Comparison of ENCODE assay signal across 1 cellular context in the genomic region with DNA sequence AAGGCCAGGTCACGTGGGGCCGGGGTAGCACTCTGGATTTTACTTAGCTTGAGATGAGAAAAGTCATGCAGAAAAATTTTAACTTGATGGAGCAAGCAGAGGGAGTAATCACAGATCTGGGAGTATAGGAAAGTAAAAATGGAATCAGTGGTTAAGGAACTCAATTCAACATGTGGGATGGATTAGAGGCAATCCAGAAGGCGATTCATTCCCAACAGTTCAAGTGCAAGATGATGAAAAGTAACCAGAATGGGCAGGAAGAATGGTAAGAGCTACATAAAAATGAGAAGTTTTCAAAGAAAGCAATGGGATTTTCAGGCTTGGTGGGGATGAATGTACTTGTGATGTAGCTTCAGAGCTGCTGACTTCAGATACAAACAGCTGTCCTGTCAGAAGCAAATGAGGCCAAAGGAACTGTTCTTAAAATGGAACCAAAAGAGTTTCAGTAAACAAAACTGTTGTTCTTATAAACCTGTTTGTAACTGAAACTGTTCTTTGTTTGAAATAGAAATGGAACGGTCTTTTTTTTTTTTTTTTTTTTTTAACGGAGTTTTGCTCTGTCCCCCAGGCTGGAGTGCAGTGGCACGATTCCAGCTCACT.
TF ChIP-seq lines count a peak whose summit lies in the region.

No MANE protein-coding gene starts in this region.

TF ChIP-seq in GM23338, 12 proteins besides CTCF, POLR2A, EP300 and RAD21 (continued from another document):
- TF ChIP-seq, protein P1, sequence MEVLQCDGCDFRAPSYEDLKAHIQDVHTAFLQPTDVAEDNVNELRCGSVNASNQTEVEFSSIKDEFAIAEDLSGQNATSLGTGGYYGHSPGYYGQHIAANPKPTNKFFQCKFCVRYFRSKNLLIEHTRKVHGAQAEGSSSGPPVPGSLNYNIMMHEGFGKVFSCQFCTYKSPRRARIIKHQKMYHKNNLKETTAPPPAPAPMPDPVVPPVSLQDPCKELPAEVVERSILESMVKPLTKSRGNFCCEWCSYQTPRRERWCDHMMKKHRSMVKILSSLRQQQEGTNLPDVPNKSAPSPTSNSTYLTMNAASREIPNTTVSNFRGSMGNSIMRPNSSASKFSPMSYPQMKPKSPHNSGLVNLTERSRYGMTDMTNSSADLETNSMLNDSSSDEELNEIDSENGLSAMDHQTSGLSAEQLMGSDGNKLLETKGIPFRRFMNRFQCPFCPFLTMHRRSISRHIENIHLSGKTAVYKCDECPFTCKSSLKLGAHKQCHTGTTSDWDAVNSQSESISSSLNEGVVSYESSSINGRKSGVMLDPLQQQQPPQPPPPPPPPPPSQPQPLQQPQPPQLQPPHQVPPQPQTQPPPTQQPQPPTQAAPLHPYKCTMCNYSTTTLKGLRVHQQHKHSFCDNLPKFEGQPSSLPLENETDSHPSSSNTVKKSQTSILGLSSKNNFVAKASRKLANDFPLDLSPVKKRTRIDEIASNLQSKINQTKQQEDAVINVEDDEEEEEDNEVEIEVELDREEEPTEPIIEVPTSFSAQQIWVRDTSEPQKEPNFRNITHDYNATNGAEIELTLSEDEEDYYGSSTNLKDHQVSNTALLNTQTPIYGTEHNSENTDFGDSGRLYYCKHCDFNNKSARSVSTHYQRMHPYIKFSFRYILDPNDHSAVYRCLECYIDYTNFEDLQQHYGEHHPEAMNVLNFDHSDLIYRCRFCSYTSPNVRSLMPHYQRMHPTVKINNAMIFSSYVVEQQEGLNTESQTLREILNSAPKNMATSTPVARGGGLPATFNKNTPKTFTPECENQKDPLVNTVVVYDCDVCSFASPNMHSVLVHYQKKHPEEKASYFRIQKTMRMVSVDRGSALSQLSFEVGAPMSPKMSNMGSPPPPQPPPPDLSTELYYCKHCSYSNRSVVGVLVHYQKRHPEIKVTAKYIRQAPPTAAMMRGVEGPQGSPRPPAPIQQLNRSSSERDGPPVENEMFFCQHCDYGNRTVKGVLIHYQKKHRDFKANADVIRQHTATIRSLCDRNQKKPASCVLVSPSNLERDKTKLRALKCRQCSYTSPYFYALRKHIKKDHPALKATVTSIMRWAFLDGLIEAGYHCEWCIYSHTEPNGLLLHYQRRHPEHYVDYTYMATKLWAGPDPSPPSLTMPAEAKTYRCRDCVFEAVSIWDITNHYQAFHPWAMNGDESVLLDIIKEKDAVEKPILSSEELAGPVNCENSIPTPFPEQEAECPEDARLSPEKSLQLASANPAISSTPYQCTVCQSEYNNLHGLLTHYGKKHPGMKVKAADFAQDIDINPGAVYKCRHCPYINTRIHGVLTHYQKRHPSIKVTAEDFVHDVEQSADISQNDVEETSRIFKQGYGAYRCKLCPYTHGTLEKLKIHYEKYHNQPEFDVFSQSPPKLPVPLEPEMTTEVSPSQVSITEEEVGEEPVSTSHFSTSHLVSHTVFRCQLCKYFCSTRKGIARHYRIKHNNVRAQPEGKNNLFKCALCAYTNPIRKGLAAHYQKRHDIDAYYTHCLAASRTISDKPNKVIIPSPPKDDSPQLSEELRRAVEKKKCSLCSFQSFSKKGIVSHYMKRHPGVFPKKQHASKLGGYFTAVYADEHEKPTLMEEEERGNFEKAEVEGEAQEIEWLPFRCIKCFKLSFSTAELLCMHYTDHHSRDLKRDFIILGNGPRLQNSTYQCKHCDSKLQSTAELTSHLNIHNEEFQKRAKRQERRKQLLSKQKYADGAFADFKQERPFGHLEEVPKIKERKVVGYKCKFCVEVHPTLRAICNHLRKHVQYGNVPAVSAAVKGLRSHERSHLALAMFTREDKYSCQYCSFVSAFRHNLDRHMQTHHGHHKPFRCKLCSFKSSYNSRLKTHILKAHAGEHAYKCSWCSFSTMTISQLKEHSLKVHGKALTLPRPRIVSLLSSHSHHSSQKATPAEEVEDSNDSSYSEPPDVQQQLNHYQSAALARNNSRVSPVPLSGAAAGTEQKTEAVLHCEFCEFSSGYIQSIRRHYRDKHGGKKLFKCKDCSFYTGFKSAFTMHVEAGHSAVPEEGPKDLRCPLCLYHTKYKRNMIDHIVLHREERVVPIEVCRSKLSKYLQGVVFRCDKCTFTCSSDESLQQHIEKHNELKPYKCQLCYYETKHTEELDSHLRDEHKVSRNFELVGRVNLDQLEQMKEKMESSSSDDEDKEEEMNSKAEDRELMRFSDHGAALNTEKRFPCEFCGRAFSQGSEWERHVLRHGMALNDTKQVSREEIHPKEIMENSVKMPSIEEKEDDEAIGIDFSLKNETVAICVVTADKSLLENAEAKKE (CRISPR knock-in tag; IDR thresholded peaks at IDR 0.05) = no peak
- TF ChIP-seq NANOG (IDR thresholded peaks at IDR 0.05; ENCODE audit: borderline replicate concordance) (no peak), ZNF331 (CRISPR knock-in tag; IDR thresholded peaks at IDR 0.05; ENCODE audit: low read depth) (no peak), EZH2phosphoT487 (IDR thresholded peaks at IDR 0.05; ENCODE audit: unreplicated experiment) (no peak)
- TF ChIP-seq, protein P2, sequence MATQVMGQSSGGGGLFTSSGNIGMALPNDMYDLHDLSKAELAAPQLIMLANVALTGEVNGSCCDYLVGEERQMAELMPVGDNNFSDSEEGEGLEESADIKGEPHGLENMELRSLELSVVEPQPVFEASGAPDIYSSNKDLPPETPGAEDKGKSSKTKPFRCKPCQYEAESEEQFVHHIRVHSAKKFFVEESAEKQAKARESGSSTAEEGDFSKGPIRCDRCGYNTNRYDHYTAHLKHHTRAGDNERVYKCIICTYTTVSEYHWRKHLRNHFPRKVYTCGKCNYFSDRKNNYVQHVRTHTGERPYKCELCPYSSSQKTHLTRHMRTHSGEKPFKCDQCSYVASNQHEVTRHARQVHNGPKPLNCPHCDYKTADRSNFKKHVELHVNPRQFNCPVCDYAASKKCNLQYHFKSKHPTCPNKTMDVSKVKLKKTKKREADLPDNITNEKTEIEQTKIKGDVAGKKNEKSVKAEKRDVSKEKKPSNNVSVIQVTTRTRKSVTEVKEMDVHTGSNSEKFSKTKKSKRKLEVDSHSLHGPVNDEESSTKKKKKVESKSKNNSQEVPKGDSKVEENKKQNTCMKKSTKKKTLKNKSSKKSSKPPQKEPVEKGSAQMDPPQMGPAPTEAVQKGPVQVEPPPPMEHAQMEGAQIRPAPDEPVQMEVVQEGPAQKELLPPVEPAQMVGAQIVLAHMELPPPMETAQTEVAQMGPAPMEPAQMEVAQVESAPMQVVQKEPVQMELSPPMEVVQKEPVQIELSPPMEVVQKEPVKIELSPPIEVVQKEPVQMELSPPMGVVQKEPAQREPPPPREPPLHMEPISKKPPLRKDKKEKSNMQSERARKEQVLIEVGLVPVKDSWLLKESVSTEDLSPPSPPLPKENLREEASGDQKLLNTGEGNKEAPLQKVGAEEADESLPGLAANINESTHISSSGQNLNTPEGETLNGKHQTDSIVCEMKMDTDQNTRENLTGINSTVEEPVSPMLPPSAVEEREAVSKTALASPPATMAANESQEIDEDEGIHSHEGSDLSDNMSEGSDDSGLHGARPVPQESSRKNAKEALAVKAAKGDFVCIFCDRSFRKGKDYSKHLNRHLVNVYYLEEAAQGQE (IDR thresholded peaks at IDR 0.05; ENCODE audit: unreplicated experiment) = no peak
